Comparison of ENCODE assay signal across 18 cellular contexts in genomic region chr7:51973942-51974341, GRCh38.
DNase-seq lines count a peak whose midpoint lies in the region; ATAC-seq, FAIRE-seq and TF ChIP-seq lines count a peak whose summit lies in the region.
"Had no signal": no experiment of that assay in that cellular context is flagged by ENCODE, and none has a peak within 500 bp of the region (broad histone marks: within the 10 kb centered on the region; RNA-seq: fewer than 3 reads in every experiment).

No MANE protein-coding gene starts in this region.

- H3K79me1 ChIP-seq in neuronal stem cell (ENCODE audit: low read depth, low read length): no peaks in the 10 kb centered on the region

- no peak overlapping the region for H3K4me3 ChIP-seq in K562
- no peak overlapping the region for H3K4me3 ChIP-seq in neuronal stem cell (ENCODE audit: low read length in 2 of 2)
- H3K4me3 ChIP-seq: A549, HAP-1 had no signal

- no peak for TF ChIP-seq RAD21 in K562 (CRISPR knock-in tag; conservative IDR thresholded peaks at IDR 0.05 in 1 of 2, IDR thresholded peaks at IDR 0.05 in 1 of 2)

- intact Hi-C loops in K562 (cut with micrococcal nuclease): no loop called here

- TF ChIP-seq CTCF in K562 (IDR thresholded peaks at IDR 0.05 in 2 of 3, conservative IDR thresholded peaks at IDR 0.05 in 1 of 3; ENCODE audit: insufficient read depth in 2 of 3, low read depth in 1 of 3, low read length in 3 of 3) (no peak), foreskin keratinocyte (conservative IDR thresholded peaks at IDR 0.05) (no peak)

- H3K4ac ChIP-seq in neuronal stem cell (ENCODE audit: low read length): no peak overlapping the region

- H3K9ac ChIP-seq in K562 (ENCODE audit: insufficient read depth in 1 of 2, low read depth in 2 of 2, low read length in 2 of 2) (no peak overlapping the region), neuronal stem cell (ENCODE audit: low read depth, low read length, poor library complexity) (no peak overlapping the region)

- no peak overlapping the region for H3K4me2 ChIP-seq in K562 (ENCODE audit: insufficient read depth, low read length)
- no peak overlapping the region for H3K4me2 ChIP-seq in neuronal stem cell (ENCODE audit: insufficient read depth, low read length, poor library complexity, severe bottlenecking)
- H3K4me2 ChIP-seq: A549 had no signal

- no peak for FAIRE-seq in K562 (lab: Jason Lieb, UNC)
- FAIRE-seq: A549, GM12892 had no signal

- H3K9me3 ChIP-seq in K562 (replicated peaks; ENCODE audit: control insufficient read depth, insufficient read depth, low read depth, low read length) (no peaks in the 10 kb centered on the region), neuronal stem cell (replicated peaks in 1 of 2; ENCODE audit: control insufficient read depth in 2 of 2, insufficient read depth in 1 of 2, low read depth in 1 of 2, low read length in 2 of 2) (peaks cover 0 to 5% of the 10 kb centered on the region in 2 donors)
- H3K9me3 ChIP-seq: A549, BE2C, HAP-1 had no signal

- no peak overlapping the region for H3K23ac ChIP-seq in neuronal stem cell (ENCODE audit: low read depth, low read length, poor library complexity)

- no TSS peak for BruUV-seq in K562 (replicated peaks; lab: Mats Ljungman, UMichigan)

- no peak for TF ChIP-seq EP300 in K562 (IDR thresholded peaks at IDR 0.05; ENCODE audit: low read length)

- CTCF ChIA-PET in K562 (lab: Yijun Ruan, JAX; ENCODE audit: low intra/inter-chr PET ratio): no interaction called here

- H2BK120ac ChIP-seq in neuronal stem cell (ENCODE audit: low read depth, low read length): no peak overlapping the region

- no peak overlapping the region for H2AFZ ChIP-seq in K562 (ENCODE audit: low read depth, low read length)
- H2AFZ ChIP-seq in neuronal stem cell (ENCODE audit: low read length): peak overlapping the region; percentile 68

- no peaks in the 10 kb centered on the region for H4K20me1 ChIP-seq in K562 (replicated peaks; ENCODE audit: control insufficient read depth, insufficient read depth, low read length)

- no peak overlapping the region for H3K14ac ChIP-seq in neuronal stem cell (ENCODE audit: low read length)

- H2BK15ac ChIP-seq in neuronal stem cell (ENCODE audit: low read length): no peak overlapping the region

- H2BK12ac ChIP-seq in neuronal stem cell (ENCODE audit: low read length): no peak overlapping the region

- H2AK5ac ChIP-seq in neuronal stem cell (ENCODE audit: low read depth, low read length): no peak overlapping the region

- DNase-seq in OCI-M2 (lab: John Stamatoyannopoulos, UW; ENCODE audit: unreplicated experiment) (peak; percentile 36), K562 (ENCODE audit: extremely low read depth in 1 of 4, low spot score in 3 of 4) (peak in 2 of 4 experiments; percentile 7 to 16), neuronal stem cell (ENCODE audit: low spot score) (no peak), NCI-H187 (lab: John Stamatoyannopoulos, UW) (no peak), foreskin keratinocyte (no peak)
- DNase-seq: BE2C; CD4-positive, alpha-beta memory T cell; DMS79; EL; GDM1; GOT3; IMR-90 had no signal

- no peak overlapping the region for H3K18ac ChIP-seq in neuronal stem cell (ENCODE audit: low read length)

- H3K4me1 ChIP-seq in K562 (replicated peaks in 1 of 2; ENCODE audit: control insufficient read depth in 2 of 2, insufficient read depth in 2 of 2, low read length in 2 of 2) (no peaks in the 10 kb centered on the region; a peak in 1 of 5 replicates), neuronal stem cell (ENCODE audit: control insufficient read depth in 2 of 2, insufficient read depth in 1 of 2, low read depth in 1 of 2, low read length in 2 of 2) (peaks cover 0 to 2% of the 10 kb centered on the region in 2 donors), foreskin keratinocyte (no peaks in the 10 kb centered on the region)
- H3K4me1 ChIP-seq: A549, HAP-1 had no signal

- H3K27ac ChIP-seq in K562 (ENCODE audit: extremely low read depth, low read depth, low read length) (no peak overlapping the region), neuronal stem cell (replicated peaks; ENCODE audit: low read length) (no peak overlapping the region), foreskin keratinocyte (no peak overlapping the region)
- H3K27ac ChIP-seq: A549, C4-2B, HL-60 had no signal

- H3K27me3 ChIP-seq in K562 (ENCODE audit: control insufficient read depth in 2 of 2, insufficient read depth in 2 of 2, low read length in 2 of 2) (no peaks in the 10 kb centered on the region), neuronal stem cell (ENCODE audit: control insufficient read depth in 3 of 3, insufficient read depth in 3 of 3, low read depth in 1 of 3, low read length in 3 of 3) (no peaks in the 10 kb centered on the region), foreskin keratinocyte (no peaks in the 10 kb centered on the region)
- H3K27me3 ChIP-seq: BE2C had no signal

- TF ChIP-seq POLR2A in K562 (conservative IDR thresholded peaks at IDR 0.05): no peak

- in situ Hi-C loops in K562 (cut with MboI): no loop called here

- H4K8ac ChIP-seq in neuronal stem cell (ENCODE audit: low read depth, low read length): no peak overlapping the region

- no peaks in the 10 kb centered on the region for H3K9me1 ChIP-seq in K562 (ENCODE audit: control insufficient read depth, insufficient read depth, low read length)

- H3K36me3 ChIP-seq in K562 (ENCODE audit: control insufficient read depth, insufficient read depth, low read length) (no peaks in the 10 kb centered on the region), neuronal stem cell (replicated peaks in 1 of 2; ENCODE audit: control insufficient read depth in 2 of 2, insufficient read depth in 2 of 2, low read length in 2 of 2) (no peaks in the 10 kb centered on the region)
- H3K36me3 ChIP-seq: BE2C, HAP-1 had no signal

- ATAC-seq in K562 (no peak), HG03097 (IDR thresholded peaks at IDR 0.05; ENCODE audit: low FRiP score, unreplicated experiment) (no peak), foreskin keratinocyte (no peak)
- ATAC-seq: A549 had no signal

- 0% methylated on average over 3 of the region's 3 CpGs for WGBS in K562 (ENCODE audit: insufficient coverage, low coverage, missing lambda C conversion rate)
- WGBS in neuronal stem cell (ENCODE audit: extremely low coverage in 2 of 2, insufficient read length in 2 of 2, insufficient replicate concordance in 1 of 2), 2 donors: no CpG with 5 or more reads among the region's 3 CpGs

- H3K79me2 ChIP-seq in K562 (ENCODE audit: control insufficient read depth, insufficient read depth, low read length): no peaks in the 10 kb centered on the region

- no peak overlapping the region for H2BK5ac ChIP-seq in neuronal stem cell (ENCODE audit: low read length)

- no peak overlapping the region for H4K91ac ChIP-seq in neuronal stem cell (ENCODE audit: low read depth, low read length, poor library complexity)

- POLR2A ChIA-PET in K562 (lab: Yijun Ruan, JAX): no interaction called here

TF ChIP-seq in K562, 482 proteins besides CTCF, POLR2A, EP300 and RAD21:
- no peak for TF ChIP-seq ETS2 (tag; IDR thresholded peaks at IDR 0.05; ENCODE audit: borderline replicate concordance, poor library complexity, severe bottlenecking)
- peak; percentile 52 for TF ChIP-seq CBFA2T3 (IDR thresholded peaks at IDR 0.05)
- TF ChIP-seq TAL1 (IDR thresholded peaks at IDR 0.05): 0 out of 2 replicates have a peak, but pooled peaks have one; percentile 38
- peak; percentile 55; the same call in 1 of the 2 replicates for TF ChIP-seq TCF3 (CRISPR knock-in tag; IDR thresholded peaks at IDR 0.05)
TF ChIP-seq in K562: peak in this region for 3.
